Comparison of ENCODE assay signal across 16 cellular contexts in the genomic region with DNA sequence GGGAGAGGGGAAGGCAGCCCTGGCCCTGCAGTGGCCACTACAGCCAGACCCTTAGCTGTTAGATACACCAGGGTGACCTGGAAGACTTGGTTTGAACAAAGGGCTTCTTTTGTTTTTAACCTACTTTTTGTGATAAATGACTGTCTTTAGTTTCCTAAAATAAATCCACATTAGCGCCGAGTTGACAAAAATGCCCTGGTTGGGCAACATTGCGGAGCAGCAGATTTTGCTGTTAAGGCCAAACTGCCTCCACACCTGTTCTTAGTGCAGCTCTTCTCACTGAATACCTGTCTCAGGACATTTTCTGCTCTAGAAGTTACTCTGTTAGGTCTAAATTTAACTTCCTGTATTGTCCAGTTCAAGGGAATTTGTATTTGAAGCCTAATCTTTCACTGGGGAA. TPM values are rescaled to one million over a fixed set of nuclear protein-coding genes. Genes with fewer than 3 reads are reported as not detected.
A peak's percentile ranks its signal among the peaks of the same experiment; 100 is the strongest.
DNase-seq lines count a peak whose midpoint lies in the region; ATAC-seq and TF ChIP-seq lines count a peak whose summit lies in the region.
"Had no signal": no experiment of that assay in that cellular context is flagged by ENCODE, and none has a peak within 500 bp of the region (broad histone marks: within the 10 kb centered on the region; RNA-seq: fewer than 3 reads in every experiment).

No MANE protein-coding gene starts in this region.

- H3K4me3 ChIP-seq in GM23248: no peak overlapping the region
- H3K4me3 ChIP-seq in adipocyte (ENCODE audit: low read length): peak overlapping the region; percentile 17
- H3K4me3 ChIP-seq in parathyroid adenoma (ENCODE audit: low read depth, low read length): no peak overlapping the region
- H3K4me3 ChIP-seq in suprapubic skin: no peak overlapping the region
- H3K4me3 ChIP-seq in smooth muscle cell: no peak overlapping the region

- TF ChIP-seq POLR2A in suprapubic skin (IDR thresholded peaks at IDR 0.05): no peak

- in situ Hi-C loops in GM23248 (cut with MboI): no loop called here

- H2AFZ ChIP-seq in GM23248 (0 out of 2 replicates have a peak overlapping the region, but pooled peaks have one; percentile 0), parathyroid adenoma (peak overlapping the region; percentile 22), smooth muscle cell (ENCODE audit: low read depth) (no peak overlapping the region)

- no peak for ATAC-seq in HG03159 (IDR thresholded peaks at IDR 0.05; ENCODE audit: unreplicated experiment)

- no peaks in the 10 kb centered on the region for H3K27me3 ChIP-seq in GM23248 (replicated peaks; ENCODE audit: insufficient read depth)
- H3K27me3 ChIP-seq in adipocyte (replicated peaks; ENCODE audit: control insufficient read depth, insufficient read depth, low read length): no peaks in the 10 kb centered on the region
- H3K27me3 ChIP-seq in parathyroid adenoma (ENCODE audit: control insufficient read depth, insufficient read depth, low read length): no peaks in the 10 kb centered on the region
- no peaks in the 10 kb centered on the region for H3K27me3 ChIP-seq in suprapubic skin
- H3K27me3 ChIP-seq in smooth muscle cell (ENCODE audit: low read depth): no peaks in the 10 kb centered on the region
- H3K27me3 ChIP-seq: BE2C had no signal

- WGBS in GM23248 (ENCODE audit: low coverage in 1 of 2, low lambda C conversion rate in 2 of 2, missing lambda C conversion rate in 2 of 2), 2 experiments: 64 to 67% methylated on average over 3 of the region's 3 CpGs
- WGBS in suprapubic skin: 71% methylated on average over 3 of the region's 3 CpGs
- 96% methylated on average over 3 of the region's 3 CpGs for WGBS in smooth muscle cell (ENCODE audit: low lambda C conversion rate)

- TF ChIP-seq CTCF in parathyroid adenoma (IDR thresholded peaks at IDR 0.05): no peak
- no peak for TF ChIP-seq CTCF in suprapubic skin (IDR thresholded peaks at IDR 0.05)
- TF ChIP-seq CTCF in smooth muscle cell (IDR thresholded peaks at IDR 0.05; ENCODE audit: borderline replicate concordance, insufficient read depth, poor library complexity, severe bottlenecking): no peak

- 0 out of 2 replicates have a peak, but pooled peaks cover 3% of the 10 kb centered on the region for H3F3A ChIP-seq in GM23248 (ENCODE audit: insufficient read depth)
- H3F3A ChIP-seq in smooth muscle cell (ENCODE audit: low read depth): no peaks in the 10 kb centered on the region

- no peak for TF ChIP-seq EP300 in suprapubic skin (IDR thresholded peaks at IDR 0.05)

- H4K20me1 ChIP-seq in GM23248 (ENCODE audit: insufficient read depth): no peaks in the 10 kb centered on the region
- no peaks in the 10 kb centered on the region for H4K20me1 ChIP-seq in smooth muscle cell (ENCODE audit: low read depth)

- H3K4me1 ChIP-seq in GM23248 (ENCODE audit: insufficient read depth) (peaks cover 8% of the 10 kb centered on the region; the same call in 1 of the 2 replicates), adipocyte (ENCODE audit: control insufficient read depth, insufficient read depth, low read length) (peaks cover 52% of the 10 kb centered on the region), parathyroid adenoma (peaks cover 7% of the 10 kb centered on the region), suprapubic skin (peaks cover 19% of the 10 kb centered on the region), smooth muscle cell (ENCODE audit: low read depth) (no peaks in the 10 kb centered on the region)
- H3K4me1 ChIP-seq: BE2C had no signal

- no peaks in the 10 kb centered on the region for H3K79me2 ChIP-seq in GM23248 (ENCODE audit: insufficient read depth)
- no peaks in the 10 kb centered on the region for H3K79me2 ChIP-seq in parathyroid adenoma
- no peaks in the 10 kb centered on the region for H3K79me2 ChIP-seq in smooth muscle cell (ENCODE audit: low read depth)

- DNase-seq in GM23248 (no peak), adipocyte (ENCODE audit: low read depth) (no peak), suprapubic skin (ENCODE audit: low spot score in 2 of 2) (peak in 1 of 2 donors; percentile 34), smooth muscle cell (lab: John Stamatoyannopoulos, UW; ENCODE audit: unreplicated experiment) (no peak), NCI-H187 (lab: John Stamatoyannopoulos, UW) (no peak)
- DNase-seq: BE2C; CD4-positive, alpha-beta memory T cell; DMS153; DMS79 treated with DMSO at 0.1 percent for 48 hours; EL; GOT3; H9 had no signal

- H3K36me3 ChIP-seq in GM23248 (ENCODE audit: low read depth) (no peaks in the 10 kb centered on the region), adipocyte (ENCODE audit: control insufficient read depth, insufficient read depth, low read length, severe bottlenecking) (no peaks in the 10 kb centered on the region), parathyroid adenoma (ENCODE audit: control insufficient read depth, insufficient read depth, low read length) (no peaks in the 10 kb centered on the region), suprapubic skin (no peaks in the 10 kb centered on the region), smooth muscle cell (ENCODE audit: low read depth) (no peaks in the 10 kb centered on the region)
- H3K36me3 ChIP-seq: BE2C had no signal

- no peak overlapping the region for H3K27ac ChIP-seq in GM23248
- H3K27ac ChIP-seq in parathyroid adenoma: no peak overlapping the region
- peak overlapping the region; percentile 59 for H3K27ac ChIP-seq in suprapubic skin
- no peak overlapping the region for H3K27ac ChIP-seq in smooth muscle cell (ENCODE audit: low read depth)
- H3K27ac ChIP-seq: C4-2B, HL-60 had no signal

- H3K9ac ChIP-seq in GM23248 (no peak overlapping the region), adipocyte (ENCODE audit: low read length) (peak overlapping the region; percentile 76), parathyroid adenoma (no peak overlapping the region), smooth muscle cell (ENCODE audit: low read depth) (no peak overlapping the region)

- H3K9me2 ChIP-seq in GM23248 (ENCODE audit: insufficient read depth): no peaks in the 10 kb centered on the region

- H3K9me3 ChIP-seq in GM23248 (ENCODE audit: low read depth) (no peaks in the 10 kb centered on the region), adipocyte (ENCODE audit: control insufficient read depth, low read length) (no peaks in the 10 kb centered on the region), parathyroid adenoma (ENCODE audit: control insufficient read depth, low read length) (no peaks in the 10 kb centered on the region), suprapubic skin (no peaks in the 10 kb centered on the region), smooth muscle cell (replicated peaks; ENCODE audit: low read depth) (no peaks in the 10 kb centered on the region)
- H3K9me3 ChIP-seq: BE2C had no signal

- H3K4me2 ChIP-seq in GM23248 (ENCODE audit: unreplicated experiment) (no peak overlapping the region), parathyroid adenoma (ENCODE audit: low read length) (peak overlapping the region; percentile 29), smooth muscle cell (no peak overlapping the region)

RNA-seq across cellular contexts. Expression of gene FAM50B, which starts 42.7 kb away (rescaled TPM):
- 6.1 and 7.6 TPM in 2 replicates for total RNA-seq in GM23248 (2014; rRNA removed; shearing (Covaris generic))
- polyA plus RNA-seq in GM23248 (2016; fragmentation: Nextera tagmentation; extraction: Ambion mirVana) (12.1 and 14.0 TPM in 2 replicates), smooth muscle cell (3.1 and 4.3 TPM in 2 replicates)
- total RNA-seq in suprapubic skin (10 to 100 TPM in 3 of 4 donors, 1 to 10 TPM in 1; 8.5 to 15.7 (median 11.6) TPM), smooth muscle cell (2.2 and 6.3 TPM in 2 replicates)
